ENCODE assay signal across 8 cellular contexts in genomic region chr17:3913531-3914318, GRCh38. TPM values are rescaled to one million over a fixed set of nuclear protein-coding genes. Genes with fewer than 3 reads are reported as not detected.
DNase-seq lines count a peak whose midpoint lies in the region; ATAC-seq and TF ChIP-seq lines count a peak whose summit lies in the region.

No MANE protein-coding gene starts in this region.

- H3K36me3 ChIP-seq in lung (ENCODE audit: control insufficient read depth in 2 of 2, insufficient read depth in 2 of 2, low read length in 2 of 2) = no peaks in the 10 kb centered on the region

- peak overlapping the region; percentile 82 for H3K4me3 Mint-ChIP-seq in dendritic cell treated with granulocyte-macrophage colony-stimulating factor and Interleukin-4, amounts not matched to agents 40 ng/mL and 50 ng/mL, for 4 days

- 25 to 27% methylated on average over 17 of the region's 17 CpGs for WGBS in lung, 2 donors

- H3K27me3 ChIP-seq in lung (ENCODE audit: control insufficient read depth, insufficient read depth) = no peaks in the 10 kb centered on the region

- H3K27me3 Mint-ChIP-seq in dendritic cell treated with granulocyte-macrophage colony-stimulating factor and Interleukin-4, amounts not matched to agents 40 ng/mL and 50 ng/mL, for 4 days = peaks cover 2% of the 10 kb centered on the region

- DNase-seq in NCI-H1436 (lab: John Stamatoyannopoulos, UW) = peak; percentile 61
- no peak for DNase-seq in NCI-H1436 treated with DMSO at 0.1 percent for 48 hours (lab: John Stamatoyannopoulos, UW)
- DNase-seq in NCI-H460 (ENCODE audit: extremely low read depth, low read depth) = peak; percentile 73
- DNase-seq in activated CD4-positive, alpha-beta T cell treated with anti-CD3 and anti-CD28 coated beads, Interleukin-2, amount 50 U/mL, for 4 hours = peak; percentile 70 to 76
- peak; percentile 79 for DNase-seq in lung (ENCODE audit: low spot score)
- peak; percentile 57 to 66 (median 65) for DNase-seq in stimulated activated CD4-positive, alpha-beta T cell treated with anti-CD3 and anti-CD28 coated beads, TNF-alpha, amount 100 ng/mL, for 4 hours (ENCODE audit: low read depth in 3 of 3)

- no peaks in the 10 kb centered on the region for H3K9me3 ChIP-seq in lung (ENCODE audit: control insufficient read depth in 2 of 2, insufficient read depth in 1 of 2, low read length in 1 of 2)

- TF ChIP-seq CTCF in lung (IDR thresholded peaks at IDR 0.05; ENCODE audit: control extremely low read depth, extremely low read depth) = peak; percentile 98

- no peak overlapping the region for H3K4me3 ChIP-seq in lung

- peaks cover 88% of the 10 kb centered on the region for H3K4me1 Mint-ChIP-seq in dendritic cell treated with granulocyte-macrophage colony-stimulating factor and Interleukin-4, amounts not matched to agents 40 ng/mL and 50 ng/mL, for 4 days (ENCODE audit: low read depth)

- intact Hi-C loops in dendritic cell treated with granulocyte-macrophage colony-stimulating factor and Interleukin-4, amounts not matched to agents 40 ng/mL and 50 ng/mL, for 4 days (cut with micrococcal nuclease) = loop anchor here (5.0 kb wide), 2 partner anchors 49 to 94 kb away; partner anchors contain the start of gene ATP2A3

- no peaks in the 10 kb centered on the region for H3K9me3 Mint-ChIP-seq in dendritic cell treated with granulocyte-macrophage colony-stimulating factor and Interleukin-4, amounts not matched to agents 40 ng/mL and 50 ng/mL, for 4 days

- peak overlapping the region; percentile 92 for H3K27ac Mint-ChIP-seq in dendritic cell treated with granulocyte-macrophage colony-stimulating factor and Interleukin-4, amounts not matched to agents 40 ng/mL and 50 ng/mL, for 4 days

- peaks cover 0 to 21% of the 10 kb centered on the region in 2 donors for H3K4me1 ChIP-seq in lung (ENCODE audit: control insufficient read depth in 2 of 2, insufficient read depth in 2 of 2, low read length in 2 of 2)

- peak overlapping the region in 1 of 2 donors; percentile 63 for H3K27ac ChIP-seq in lung (ENCODE audit: low read depth in 1 of 2, low read length in 1 of 2)

- peaks cover 14% of the 10 kb centered on the region for H3K36me3 Mint-ChIP-seq in dendritic cell treated with granulocyte-macrophage colony-stimulating factor and Interleukin-4, amounts not matched to agents 40 ng/mL and 50 ng/mL, for 4 days (ENCODE audit: low read depth)

- ATAC-seq in HG02763 (IDR thresholded peaks at IDR 0.05; ENCODE audit: unreplicated experiment) (peak; percentile 46), lung (ENCODE audit: insufficient read depth, low FRiP score) (peak; percentile 88)

RNA-seq across cellular contexts. Expression of gene P2RX1, which starts 2.5 kb away (rescaled TPM):
- not detected in 2 replicates for total RNA-seq in NCI-H460 (2014; rRNA removed; shearing (Covaris generic))
- 0.07 TPM in 1 of 2 replicates, not detected in the other for polyA plus RNA-seq in NCI-H460 (2014; cell fraction: nucleus; rRNA removed)
- total RNA-seq in lung = 10 to 100 TPM in 1 of 2 donors, 1 to 10 TPM in 1; 4.6 to 16.4 TPM
- polyA plus RNA-seq in lung = 10 to 100 TPM in 1 of 2 donors, 1 to 10 TPM in 1; 7.0 to 14.0 TPM

RNA-seq across cellular contexts. Expression of gene CAMKK1, which starts 20.9 kb away (rescaled TPM):
- total RNA-seq in NCI-H460 (2014; rRNA removed; shearing (Covaris generic)) = 11.9 and 12.8 TPM in 2 replicates
- polyA plus RNA-seq in NCI-H460 (2014; cell fraction: nucleus; rRNA removed) = 67.2 and 70.9 TPM in 2 replicates
- total RNA-seq in lung = 10 to 100 TPM in 1 of 2 donors, 1 to 10 TPM in 1; 3.8 to 14.9 TPM
- polyA plus RNA-seq in lung = 10 to 100 TPM in 1 of 2 donors, 1 to 10 TPM in 1; 7.9 to 11.0 TPM

RNA-seq across cellular contexts. Expression of gene ATP2A3, which starts 50.5 kb away (rescaled TPM):
- 3.5 and 3.6 TPM in 2 replicates for total RNA-seq in NCI-H460 (2014; rRNA removed; shearing (Covaris generic))
- 1.3 and 4.4 TPM in 2 replicates for polyA plus RNA-seq in NCI-H460 (2014; cell fraction: nucleus; rRNA removed)
- 10 to 100 TPM; 19.0 to 64.6 TPM for total RNA-seq in lung
- polyA plus RNA-seq in lung = 10 to 100 TPM; 16.6 to 31.9 TPM
